In the genomic region with DNA sequence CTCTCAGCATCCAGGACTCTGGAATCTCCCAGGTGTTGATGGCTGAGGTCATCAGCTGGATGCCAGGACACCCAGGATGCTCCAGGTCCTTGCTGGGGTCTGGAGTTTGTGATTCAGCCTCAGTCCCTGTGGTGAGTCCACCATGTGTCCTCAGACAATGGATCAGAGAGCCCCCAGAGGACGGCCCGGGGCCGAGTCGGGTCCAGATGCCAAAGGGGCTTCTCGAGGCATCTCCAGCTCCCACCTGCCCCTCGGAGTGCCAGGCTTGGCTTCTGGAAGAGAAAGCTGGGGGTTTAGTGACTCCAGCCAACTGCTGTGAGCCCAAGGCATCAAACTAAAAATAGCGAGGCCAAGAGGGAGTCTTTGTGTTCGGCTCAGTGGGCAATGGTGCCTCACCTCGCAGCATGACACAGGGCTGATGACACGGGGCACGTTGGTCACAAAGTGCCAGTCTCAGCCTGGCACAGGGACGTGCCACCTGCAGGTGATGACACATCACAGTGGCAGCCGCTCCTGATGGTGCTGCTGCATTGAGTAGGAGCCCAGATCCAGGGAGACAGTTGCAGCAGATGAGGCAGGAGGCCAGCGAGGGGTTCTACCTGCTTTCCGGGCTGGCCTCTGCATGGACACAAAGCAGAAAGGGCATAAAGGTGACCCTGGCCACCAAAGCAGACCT, we compare ENCODE assay signal across 22 cellular contexts. TPM values are rescaled to one million over a fixed set of nuclear protein-coding genes. Genes with fewer than 3 reads are reported as not detected.
DNase-seq lines count a peak whose midpoint lies in the region; ATAC-seq, FAIRE-seq and TF ChIP-seq lines count a peak whose summit lies in the region.
"Had no signal": no experiment of that assay in that cellular context is flagged by ENCODE, and none has a peak within 500 bp of the region (broad histone marks: within the 10 kb centered on the region; RNA-seq: fewer than 3 reads in every experiment).

No MANE protein-coding gene starts in this region.

- H4K5ac ChIP-seq in H1 (ENCODE audit: insufficient read length, low read depth, low read length): no peak overlapping the region

- no peak overlapping the region for H3K4me3 ChIP-seq in HEK293 (ENCODE audit: low read depth, low read length)
- no peak overlapping the region for H3K4me3 ChIP-seq in PC-3 (ENCODE audit: low read length)
- H3K4me3 ChIP-seq in H1 (ENCODE audit: extremely low read depth in 1 of 4, insufficient read depth in 2 of 4, low read depth in 3 of 4, low read length in 4 of 4): no peak overlapping the region
- no peak overlapping the region for H3K4me3 ChIP-seq in small intestine (ENCODE audit: low read depth in 1 of 2, low read length in 2 of 2)
- H3K4me3 ChIP-seq: heart left ventricle, MG63, PC-9 had no signal

- peaks cover 24% of the 10 kb centered on the region for H3K79me1 ChIP-seq in H1 (ENCODE audit: low read depth, low read length)

- TF ChIP-seq EP300 in H1 (IDR thresholded peaks at IDR 0.05; ENCODE audit: borderline replicate concordance in 1 of 2, low read depth in 2 of 2, low read length in 2 of 2): no peak

- no peak for FAIRE-seq in H1 (lab: Jason Lieb, UNC)
- FAIRE-seq in small intestine (lab: Jason Lieb, UNC): no peak

- no peak overlapping the region for H2BK120ac ChIP-seq in H1 (replicated peaks; ENCODE audit: low read depth, low read length)

- no peak for TF ChIP-seq POLR2A in H1 (IDR thresholded peaks at IDR 0.05; ENCODE audit: control extremely low read depth in 1 of 2, low read depth in 2 of 2, low read length in 2 of 2)

- H3K23me2 ChIP-seq in H1 (ENCODE audit: low read depth, low read length): peaks cover 10% of the 10 kb centered on the region; the same call in 1 of the 2 replicates

- CTCF ChIA-PET in HEK293 (lab: Yijun Ruan, JAX) (interaction anchor here (0.6 kb wide), 1 partner anchor 258 kb away, joined by 3 read pairs; no protein-coding TSS in a partner anchor), PC-3 (lab: Charles Lee) (no interaction called here), H1 (lab: Charles Lee; ENCODE audit: partially characterized antibody) (interaction anchor here (0.8 to 1.4 kb wide), 4 partner anchors 15 to 187 kb away, joined by 3 read pairs; no protein-coding TSS in a partner anchor)

- H3K27ac ChIP-seq in HEK293 (ENCODE audit: extremely low read depth, low read depth, low read length) (no peak overlapping the region), PC-3 (ENCODE audit: low read length) (no peak overlapping the region), H1 (ENCODE audit: low read depth, low read length) (no peak overlapping the region), small intestine (ENCODE audit: low read depth in 1 of 2, low read length in 1 of 2) (no peak overlapping the region)
- H3K27ac ChIP-seq: PC-9 had no signal

- no peak overlapping the region for H2BK20ac ChIP-seq in H1 (ENCODE audit: low read length)

- H3K9me2 ChIP-seq in PC-3 (replicated peaks; ENCODE audit: low read length): no peaks in the 10 kb centered on the region

- TF ChIP-seq CTCF in HEK293 (tag by site-specific recombination; IDR thresholded peaks at IDR 0.05) (no peak), PC-3 (conservative IDR thresholded peaks at IDR 0.05; ENCODE audit: low read depth, low read length) (no peak), H1 (IDR thresholded peaks at IDR 0.05; ENCODE audit: control extremely low read depth in 1 of 3, insufficient read depth in 1 of 3, low read depth in 1 of 3, low read length in 3 of 3) (no peak)

- H4K8ac ChIP-seq in H1 (ENCODE audit: extremely low read depth, insufficient read depth, low read length): no peak overlapping the region; the same call in none of the 2 replicates

- POLR2A ChIA-PET in HEK293 (lab: Yijun Ruan, JAX) (no interaction called here), PC-3 (lab: Charles Lee; ENCODE audit: unreplicated experiment) (no interaction called here), H1 (lab: Charles Lee; ENCODE audit: partially characterized antibody) (interaction anchor here (0.6 to 0.9 kb wide), 2 partner anchors 8 to 1052 kb away, joined by 4 read pairs; no protein-coding TSS in a partner anchor)

- H2BK5ac ChIP-seq in H1 (ENCODE audit: low read depth, low read length): no peak overlapping the region

- no peak overlapping the region for H3K23ac ChIP-seq in H1 (ENCODE audit: insufficient read length)

- no peak overlapping the region; the same call in 1 of the 2 replicates for H2BK15ac ChIP-seq in H1 (ENCODE audit: low read length)

- H2BK12ac ChIP-seq in H1 (ENCODE audit: low read depth, low read length): 0 out of 2 replicates have a peak overlapping the region, but pooled peaks have one; percentile 39

- no peaks in the 10 kb centered on the region for H3K79me2 ChIP-seq in PC-3 (ENCODE audit: low read length)
- peaks cover 0 to 49% of the 10 kb centered on the region in 2 experiments; a peak in 3 of 4 replicates for H3K79me2 ChIP-seq in H1 (ENCODE audit: control insufficient read depth in 1 of 2, insufficient read depth in 2 of 2, low read length in 2 of 2)

- BruUV-seq in PC-3 (replicated peaks; lab: Mats Ljungman, UMichigan): no TSS peak

- DNase-seq in PC-3: no peak
- no peak for DNase-seq in H1 (ENCODE audit: low read depth in 1 of 2, low spot score in 2 of 2)
- DNase-seq in small intestine: peak; percentile 28
- no peak for DNase-seq in NCI-H2171 (lab: John Stamatoyannopoulos, UW)
- DNase-seq in D341Med (ENCODE audit: low spot score): no peak
- DNase-seq: activated CD4-positive, alpha-beta T cell treated with anti-CD3 and anti-CD28 coated beads, Interleukin-2, amount 50 U/mL, for 1 hour; activated T-cell treated with anti-CD3 and anti-CD28 coated beads, Interleukin-2, amount 50 U/mL, for 48 hours; cortex of kidney; DND-41; foreskin fibroblast; H9; heart left ventricle; KG1; kidney glomerular epithelial cell; MG63; NCI-H1417; SHP77 treated with DMSO at 0.1 percent for 48 hours; T-helper 9 cell had no signal

- no peak for TF ChIP-seq RAD21 in H1 (IDR thresholded peaks at IDR 0.05 in 1 of 2, conservative IDR thresholded peaks at IDR 0.05 in 1 of 2; ENCODE audit: low read depth in 2 of 2, low read length in 2 of 2)

- ATAC-seq in PC-3 (peak; percentile 32; the same call in 1 of the 2 replicates), HG03135 (IDR thresholded peaks at IDR 0.05; ENCODE audit: unreplicated experiment) (no peak)
- ATAC-seq: esophagus mucosa had no signal

- H3K9me3 ChIP-seq in HEK293 (ENCODE audit: control insufficient read depth, insufficient read depth, low read depth, low read length): no peaks in the 10 kb centered on the region
- H3K9me3 ChIP-seq in PC-3 (ENCODE audit: low read length): no peaks in the 10 kb centered on the region
- peaks cover 0 to 3% of the 10 kb centered on the region in 2 experiments; a peak in 1 of 4 replicates for H3K9me3 ChIP-seq in H1 (ENCODE audit: insufficient read depth in 2 of 2, low read depth in 1 of 2, low read length in 1 of 2)
- H3K9me3 ChIP-seq in small intestine (ENCODE audit: control insufficient read depth, low read depth): no peaks in the 10 kb centered on the region
- H3K9me3 ChIP-seq: heart left ventricle, MG63 had no signal

- H3K4me2 ChIP-seq in PC-3 (ENCODE audit: low read length): no peak overlapping the region
- H3K4me2 ChIP-seq in H1 (ENCODE audit: insufficient read depth in 1 of 2, low read depth in 2 of 2, low read length in 2 of 2): no peak overlapping the region
- H3K4me2 ChIP-seq: PC-9 had no signal

- no peak overlapping the region for H2AK5ac ChIP-seq in H1 (ENCODE audit: low read depth, low read length)

- WGBS in H1 (ENCODE audit: extremely low coverage in 1 of 2, insufficient coverage in 1 of 2, insufficient read length in 1 of 2, insufficient replicate concordance in 2 of 2, low coverage in 1 of 2, low lambda C conversion rate in 2 of 2, missing lambda C conversion rate in 1 of 2), 2 experiments: 91% methylated on average over 15 of the region's 15 CpGs; no CpG with 5 or more reads in 1 of the 2 experiments
- WGBS in small intestine, 3 donors: 60 to 83% (median 67%) methylated on average over 15 of the region's 15 CpGs

- no peak overlapping the region for H3K14ac ChIP-seq in H1 (ENCODE audit: insufficient read length)

- H3K4me1 ChIP-seq in HEK293 (ENCODE audit: control insufficient read depth, insufficient read depth, low read length) (peaks cover 10% of the 10 kb centered on the region), PC-3 (ENCODE audit: insufficient read depth, low read length) (0 out of 2 replicates have a peak, but pooled peaks cover 5% of the 10 kb centered on the region), H1 (replicated peaks in 1 of 4; ENCODE audit: control insufficient read depth in 3 of 4, insufficient read depth in 4 of 4, low read length in 3 of 4) (peaks cover 0 to 30% (median 15%) of the 10 kb centered on the region in 4 experiments; a peak in 5 of 7 replicates), small intestine (ENCODE audit: control insufficient read depth in 2 of 2, insufficient read depth in 1 of 2, low read depth in 1 of 2, low read length in 1 of 2) (no peaks in the 10 kb centered on the region)

- H4K20me1 ChIP-seq in PC-3 (ENCODE audit: low read length) (no peaks in the 10 kb centered on the region), H1 (replicated peaks in 1 of 2; ENCODE audit: control insufficient read depth in 1 of 2, insufficient read depth in 2 of 2, low read length in 2 of 2) (peaks cover 21 to 61% of the 10 kb centered on the region in 2 experiments)

- no peak overlapping the region for H3K56ac ChIP-seq in H1 (replicated peaks; ENCODE audit: insufficient read length, low read depth, low read length)

- H3K36me3 ChIP-seq in HEK293 (ENCODE audit: control insufficient read depth in 2 of 2, insufficient read depth in 1 of 2, low read length in 2 of 2) (peaks cover 9 to 12% of the 10 kb centered on the region in 2 experiments; a peak in 2 of 3 replicates), PC-3 (ENCODE audit: low read depth, low read length) (no peaks in the 10 kb centered on the region), H1 (ENCODE audit: control insufficient read depth in 2 of 4, insufficient read depth in 4 of 4, low read length in 3 of 4) (peaks cover 5 to 11% (median 9%) of the 10 kb centered on the region in 4 experiments; a peak in 6 of 8 replicates), small intestine (ENCODE audit: control insufficient read depth in 2 of 2, insufficient read depth in 2 of 2, low read length in 2 of 2) (no peaks in the 10 kb centered on the region)
- H3K36me3 ChIP-seq: heart left ventricle, MG63 had no signal

- H3K18ac ChIP-seq in H1 (ENCODE audit: extremely low read depth, low read length): no peak overlapping the region

- intact Hi-C loops in PC-3 (cut with micrococcal nuclease): no loop called here

- no peak overlapping the region for H3K9ac ChIP-seq in PC-3 (ENCODE audit: low read length)
- H3K9ac ChIP-seq in H1 (replicated peaks in 1 of 4; ENCODE audit: extremely low read depth in 1 of 4, low read depth in 3 of 4, low read length in 3 of 4): no peak overlapping the region

- H2AFZ ChIP-seq in PC-3 (ENCODE audit: low read length) (no peak overlapping the region), H1 (ENCODE audit: low read length) (no peak overlapping the region)
- H2AFZ ChIP-seq: PC-9 had no signal

- no peak overlapping the region for H3K4ac ChIP-seq in H1 (replicated peaks; ENCODE audit: insufficient read length, low read depth, low read length)

- H3F3A ChIP-seq in PC-3 (ENCODE audit: low read length, unreplicated experiment): no peaks in the 10 kb centered on the region

- no peak overlapping the region for H4K91ac ChIP-seq in H1 (replicated peaks; ENCODE audit: insufficient read length, low read length)

- peaks cover 28% of the 10 kb centered on the region for H3K27me3 ChIP-seq in PC-3 (ENCODE audit: low read length)
- no peaks in the 10 kb centered on the region; a peak in 1 of 7 replicates for H3K27me3 ChIP-seq in H1 (replicated peaks in 1 of 4; ENCODE audit: control insufficient read depth in 3 of 4, extremely low read depth in 1 of 4, insufficient read depth in 3 of 4, low read length in 3 of 4)
- no peaks in the 10 kb centered on the region for H3K27me3 ChIP-seq in small intestine (ENCODE audit: control insufficient read depth in 2 of 2, insufficient read depth in 2 of 2, low read length in 2 of 2)
- H3K27me3 ChIP-seq: heart left ventricle, MG63 had no signal

RNA-seq across cellular contexts. Expression of a gene that starts 10.6 kb away (rescaled TPM):
- total RNA-seq in PC-3 (2014; rRNA removed): 0.33 and 1.3 TPM in 2 replicates
- 45.7 and 45.9 TPM in 2 replicates for total RNA-seq in H1 (2021; fragmentation: NEBNext Ultra II Directional; extraction: Animal tissue kit (Norgen Biotek cat#: 25700))
- polyA plus RNA-seq in H1 (2011; rRNA removed) (39.2 and 46.7 TPM in 2 replicates), small intestine (10 to 100 TPM; 34.8 to 96.6 (median 64.3) TPM)
- polyA plus RNA-seq in H1 (2011; cell fraction: cytosol; rRNA removed): 39.6 TPM
- 71.9 TPM for polyA plus RNA-seq in H1 (2011; cell fraction: nucleus; rRNA removed)
- polyA plus RNA-seq in H1 (2012, experiment 1 of 2): 36.3 to 41.3 TPM (median 40.5 TPM) in 4 replicates
- 37.8 TPM for polyA plus RNA-seq in H1 (2012, experiment 2 of 2)
- polyA plus RNA-seq in H1 (2013, experiment 1 of 2): 28.8 TPM
- polyA plus RNA-seq in H1 (2013, experiment 2 of 2): 30.4 TPM
- polyA minus RNA-seq in H1 (2011; rRNA and poly(A)+ RNA removed): 22.5 and 33.8 TPM in 2 replicates
- 25.3 TPM for polyA minus RNA-seq in H1 (2011; cell fraction: cytosol; rRNA and poly(A)+ RNA removed)
- 43.2 TPM for polyA minus RNA-seq in H1 (2011; cell fraction: nucleus; rRNA and poly(A)+ RNA removed)

Comparison
In these comparisons a context has a peak if more than half of its experiments do, and no peak if none do; other contexts are left out.
1. RNA of a gene that starts 10.6 kb away (total RNA-seq): 45.7 to 45.9 TPM in H1; 0.33 to 1.3 TPM in PC-3; every median in the first group is over 10 times any median in the second.